In genomic region chr5:150001660-150002493, GRCh38 we compare ENCODE assay signal across 8 cellular contexts. TPM values are rescaled to one million over a fixed set of nuclear protein-coding genes. Genes with fewer than 3 reads are reported as not detected.
DNase-seq lines count a peak whose midpoint lies in the region; ATAC-seq, FAIRE-seq and TF ChIP-seq lines count a peak whose summit lies in the region.

No MANE protein-coding gene starts in this region.

- peak overlapping the region; percentile 98 for H3K4me2 ChIP-seq in A549

- FAIRE-seq in A549 (lab: Jason Lieb, UNC): no peak

- no peak for TF ChIP-seq EP300 in A549 (IDR thresholded peaks at IDR 0.05)

- 24% methylated on average over 9 of the region's 9 CpGs for WGBS in A549 (ENCODE audit: missing lambda C conversion rate)

- H3K27ac ChIP-seq in A549: peak overlapping the region; percentile 97
- peak overlapping the region in 43 of 59 donors; percentile 11 to 98 (median 90) for H3K27ac ChIP-seq in dorsolateral prefrontal cortex

- POLR2A ChIA-PET in A549 (lab: Yijun Ruan, JAX): interaction anchor here (0.6 kb wide), 1 partner anchor 270 kb away, joined by 6 read pairs; no protein-coding TSS in a partner anchor

- ATAC-seq in A549: peak; percentile 73 to 83
- ATAC-seq in HG02938 (IDR thresholded peaks at IDR 0.05; ENCODE audit: unreplicated experiment): peak; percentile 56

- no peaks in the 10 kb centered on the region for H3K27me3 ChIP-seq in dorsolateral prefrontal cortex

- no peaks in the 10 kb centered on the region for H3K9me3 ChIP-seq in A549

- TF ChIP-seq RAD21 in A549 (conservative IDR thresholded peaks at IDR 0.05 in 1 of 2, IDR thresholded peaks at IDR 0.05 in 1 of 2): peak in 1 of 2 experiments; percentile 21; a peak in 1 of 5 replicates

- DNase-seq in A549 (ENCODE audit: low read depth in 1 of 2, low spot score in 1 of 2) (peak; percentile 76 to 84), GM13977 (ENCODE audit: low spot score) (peak; percentile 81), NCI-H2227 treated with DMSO at 0.1 percent for 48 hours (lab: John Stamatoyannopoulos, UW) (peak; percentile 30), dorsolateral prefrontal cortex (no peak), medulla oblongata (ENCODE audit: extremely low spot score) (peak; percentile 63)
- DNase-seq in activated CD4-positive, alpha-beta T cell treated with anti-CD3 and anti-CD28 coated beads for 4 hours: peak; percentile 56 to 58
- peak; percentile 38 to 42 for DNase-seq in stimulated activated CD8-positive, alpha-beta memory T cell treated with anti-CD3 and anti-CD28 coated beads, Interleukin-15, amount 100 ng/mL, for 48 hours (ENCODE audit: low read depth in 2 of 2)

- CTCF ChIA-PET in A549 (lab: Yijun Ruan, JAX): interaction anchor here (0.8 to 5.7 kb wide), 9 partner anchors 9 to 334 kb away, joined by 3 to 51 read pairs (median 4); no protein-coding TSS in a partner anchor

- peak; percentile 24; the same call in 2 of the 3 replicates for TF ChIP-seq CTCF in A549 (IDR thresholded peaks at IDR 0.05)
- TF ChIP-seq CTCF in GM13977 (IDR thresholded peaks at IDR 0.05; ENCODE audit: extremely low read depth, insufficient read depth, missing control alignments): peak; percentile 48
- peak in 49 of 56 donors; percentile 13 to 65 (median 39) for TF ChIP-seq CTCF in dorsolateral prefrontal cortex (IDR thresholded peaks at IDR 0.05 in 54 of 56, conservative IDR thresholded peaks at IDR 0.05 in 2 of 56; ENCODE audit: low read depth in 1 of 56, partially characterized antibody in 56 of 56)

- TF ChIP-seq POLR2A in A549 (IDR thresholded peaks at IDR 0.05; ENCODE audit: low read length): no peak

- intact Hi-C loops in dorsolateral prefrontal cortex (cut with DNase I): loop anchor here (2.0 to 5.0 kb wide), 2 partner anchors 41 to 655 kb away; partner anchors contain the start of genes SLC26A2 (in 2 of the 2) and GRPEL2 (in 1 of the 2)

- H3K4me3 ChIP-seq in A549 (peak overlapping the region; percentile 96), dorsolateral prefrontal cortex (peak overlapping the region; percentile 69 to 100 (median 97))

- H3K4me1 ChIP-seq in A549: peaks cover 20% of the 10 kb centered on the region

- in situ Hi-C loops in GM13977 (cut with MboI; ENCODE audit: low pct_unique_long_range_greater_than_20kb, low sequenced_read_pairs, unreplicated experiment): no loop called here

TF ChIP-seq in A549, 52 proteins besides CTCF, POLR2A, EP300 and RAD21:
- TF ChIP-seq RCOR1 (IDR thresholded peaks at IDR 0.05; ENCODE audit: low read depth, low read length) (no peak), BCL3 (IDR thresholded peaks at IDR 0.05) (no peak), FOSB (CRISPR knock-in tag; IDR thresholded peaks at IDR 0.05) (no peak), ZNF302 (CRISPR knock-in tag; IDR thresholded peaks at IDR 0.05) (no peak), NFE2L2 (conservative IDR thresholded peaks at IDR 0.05; ENCODE audit: low read length) (no peak), MAX (IDR thresholded peaks at IDR 0.05) (no peak), HDAC2 (IDR thresholded peaks at IDR 0.05) (no peak), ESRRA (IDR thresholded peaks at IDR 0.05; ENCODE audit: borderline replicate concordance, low read length) (no peak), JUNB (IDR thresholded peaks at IDR 0.05) (no peak), CHD4 (IDR thresholded peaks at IDR 0.05; ENCODE audit: borderline replicate concordance) (no peak), MAZ (IDR thresholded peaks at IDR 0.05; ENCODE audit: borderline replicate concordance, low read depth, low read length) (no peak), SMC3 (IDR thresholded peaks at IDR 0.05) (no peak), POLR2AphosphoS2 (conservative IDR thresholded peaks at IDR 0.05; ENCODE audit: low read length) (no peak), PBX3 (IDR thresholded peaks at IDR 0.05) (no peak)

RNA-seq across cellular contexts. Expression of gene HMGXB3, which starts 1.3 kb away (rescaled TPM):
- polyA plus RNA-seq in A549 (2011; rRNA removed) (34.1 and 37.2 TPM in 2 replicates), A549 (2017; fragmentation: RNase III; extraction: RNeasy Plus Mini Kit Qiagen cat#74134 plus additional on column Dnase treatment) (19.6 to 20.5 TPM (median 19.9 TPM) in 3 replicates)
- polyA plus RNA-seq in A549 (2012; cell fraction: cytosol; rRNA removed): 21.0 and 25.8 TPM in 2 replicates
- polyA plus RNA-seq in A549 (2012; cell fraction: nucleus; rRNA removed): 58.1 and 65.6 TPM in 2 replicates
- polyA minus RNA-seq in A549 (2011; rRNA and poly(A)+ RNA removed): 54.1 and 55.3 TPM in 2 replicates
- total RNA-seq in dorsolateral prefrontal cortex: 10 to 100 TPM; 21.8 to 41.5 (median 30.5) TPM

RNA-seq across cellular contexts. Expression of gene TIGD6, which starts 1.4 kb away (rescaled TPM):
- polyA plus RNA-seq in A549 (2011; rRNA removed): 7.3 and 8.4 TPM in 2 replicates
- polyA plus RNA-seq in A549 (2012; cell fraction: cytosol; rRNA removed): 3.7 and 4.2 TPM in 2 replicates
- 2.9 and 4.2 TPM in 2 replicates for polyA plus RNA-seq in A549 (2012; cell fraction: nucleus; rRNA removed)
- polyA plus RNA-seq in A549 (2017; fragmentation: RNase III; extraction: RNeasy Plus Mini Kit Qiagen cat#74134 plus additional on column Dnase treatment): 4.2 to 4.4 TPM (median 4.3 TPM) in 3 replicates
- polyA minus RNA-seq in A549 (2011; rRNA and poly(A)+ RNA removed): 12.1 and 17.4 TPM in 2 replicates
- 10 to 100 TPM in 1 of 120 experiments, 1 to 10 TPM in 119; 2.6 to 13.1 (median 5.5) TPM for total RNA-seq in dorsolateral prefrontal cortex

RNA-seq across cellular contexts. Expression of gene SLC26A2, which starts 41.3 kb away (rescaled TPM):
- 23.2 and 31.9 TPM in 2 replicates for polyA plus RNA-seq in A549 (2011; rRNA removed)
- 5.2 and 6.7 TPM in 2 replicates for polyA plus RNA-seq in A549 (2012; cell fraction: cytosol; rRNA removed)
- polyA plus RNA-seq in A549 (2012; cell fraction: nucleus; rRNA removed): 6.1 and 12.5 TPM in 2 replicates
- polyA plus RNA-seq in A549 (2017; fragmentation: RNase III; extraction: RNeasy Plus Mini Kit Qiagen cat#74134 plus additional on column Dnase treatment): 28.4 to 33.5 TPM (median 32.2 TPM) in 3 replicates
- polyA minus RNA-seq in A549 (2011; rRNA and poly(A)+ RNA removed): 49.3 and 53.2 TPM in 2 replicates
- total RNA-seq in dorsolateral prefrontal cortex: 10 to 100 TPM in 16 of 120 experiments, 1 to 10 TPM in 104; 2.4 to 17.4 (median 6.9) TPM

RNA-seq across cellular contexts. Expression of gene PDE6A, which starts 57.3 kb away (rescaled TPM):
- 0.30 and 0.35 TPM in 2 replicates for polyA plus RNA-seq in A549 (2011; rRNA removed)
- polyA plus RNA-seq in A549 (2012; cell fraction: cytosol; rRNA removed): 0.15 and 0.23 TPM in 2 replicates
- polyA plus RNA-seq in A549 (2012; cell fraction: nucleus; rRNA removed): 0.47 and 0.60 TPM in 2 replicates
- 0.20 to 0.30 TPM (median 0.28 TPM) in 3 replicates for polyA plus RNA-seq in A549 (2017; fragmentation: RNase III; extraction: RNeasy Plus Mini Kit Qiagen cat#74134 plus additional on column Dnase treatment)
- polyA minus RNA-seq in A549 (2011; rRNA and poly(A)+ RNA removed): 0.39 and 0.41 TPM in 2 replicates
- total RNA-seq in dorsolateral prefrontal cortex: under 1 TPM in 9 of 120 experiments, not detected in 111; 0.06 to 0.26 (median 0.15) TPM

Comparison
In these comparisons a context has a peak if more than half of its experiments do, and no peak if none do; other contexts are left out.
1. DNase-seq: peak in A549 (2 of 2), GM13977 (single experiment), NCI-H2227 treated with DMSO at 0.1 percent for 48 hours (single experiment), activated CD4-positive, alpha-beta T cell treated with anti-CD3 and anti-CD28 coated beads for 4 hours (2 of 2), medulla oblongata (single experiment) and stimulated activated CD8-positive, alpha-beta memory T cell treated with anti-CD3 and anti-CD28 coated beads, Interleukin-15, amount 100 ng/mL, for 48 hours (2 of 2); none in dorsolateral prefrontal cortex (0 of 10).
2. Peak in every context shown above with its lines, with median percentiles within 50 percentile points of each other: CTCF ChIP-seq.